Comparison of ENCODE assay signal across 10 cellular contexts in genomic region chr2:74290466-74291216, GRCh38. TPM values are rescaled to one million over a fixed set of nuclear protein-coding genes. Genes with fewer than 3 reads are reported as not detected.
A peak's percentile ranks its signal among the peaks of the same experiment; 100 is the strongest.
DNase-seq lines count a peak whose midpoint lies in the region; ATAC-seq, FAIRE-seq and TF ChIP-seq lines count a peak whose summit lies in the region.
"Had no signal": no experiment of that assay in that cellular context is flagged by ENCODE, and none has a peak within 500 bp of the region (broad histone marks: within the 10 kb centered on the region; RNA-seq: fewer than 3 reads in every experiment).

No MANE protein-coding gene starts in this region.

- H3K27me3 Mint-ChIP-seq in brain, result peaks cover 4% of the 10 kb centered on the region

- H4K20me1 ChIP-seq in HepG2 (ENCODE audit: insufficient read depth, low read length), result no peaks in the 10 kb centered on the region

- H2AFZ ChIP-seq in HepG2 (ENCODE audit: low read length), result no peak overlapping the region

- H3K4me3 Mint-ChIP-seq in brain, result peak overlapping the region in 3 of 5 experiments; percentile 6 to 35 (median 6)

- H3K4me1 Mint-ChIP-seq in brain, result peaks cover 19% of the 10 kb centered on the region

- H3K9me3 ChIP-seq in liver (ENCODE audit: control insufficient read depth in 4 of 4, low read length in 3 of 4), result no peaks in the 10 kb centered on the region
- H3K9me3 ChIP-seq in HepG2 (ENCODE audit: low read length), result no peaks in the 10 kb centered on the region

- intact Hi-C loops in HepG2 (cut with micrococcal nuclease; ENCODE audit: unreplicated experiment), result no loop called here

- peaks cover 19% of the 10 kb centered on the region for H3K36me3 Mint-ChIP-seq in brain

- H3K27me3 ChIP-seq in liver (ENCODE audit: control insufficient read depth in 4 of 4, insufficient read depth in 4 of 4, low read length in 3 of 4) (no peaks in the 10 kb centered on the region), HepG2 (ENCODE audit: control insufficient read depth in 1 of 2, insufficient read depth in 2 of 2, low read length in 2 of 2) (peaks cover 0 to 20% of the 10 kb centered on the region in 2 experiments; a peak in 3 of 5 replicates)

- peak; percentile 9 for TF ChIP-seq CTCF in liver (IDR thresholded peaks at IDR 0.05; ENCODE audit: low read depth, low read length, missing input control)
- TF ChIP-seq CTCF in HepG2 (CRISPR knock-in tag; IDR thresholded peaks at IDR 0.05), result no peak
- TF ChIP-seq CTCF in brain (conservative IDR thresholded peaks at IDR 0.05), result no peak

- H3K4me3 ChIP-seq in liver (ENCODE audit: low read depth in 1 of 3, low read length in 3 of 3), result no peak overlapping the region
- H3K4me3 ChIP-seq in HepG2 (replicated peaks in 1 of 3; ENCODE audit: insufficient read depth in 1 of 3, low read depth in 2 of 3, low read length in 3 of 3), result no peak overlapping the region

- H3K79me2 ChIP-seq in HepG2 (ENCODE audit: insufficient read depth, low read length), result no peaks in the 10 kb centered on the region

- no peak for ATAC-seq in HepG2

- no peak for DNase-seq in HepG2 (ENCODE audit: low spot score)
- peak; percentile 84 for DNase-seq in RPMI8226
- no peak for DNase-seq in NCI-H524 treated with DMSO at 0.1 percent for 48 hours (lab: John Stamatoyannopoulos, UW)
- no peak for DNase-seq in NCI-H1092 (lab: John Stamatoyannopoulos, UW)
- DNase-seq in C1 segment of cervical spinal cord (lab: John Stamatoyannopoulos, UW), result no peak
- DNase-seq in G401 (ENCODE audit: low spot score), result no peak
- DNase-seq: IMR-90 had no signal

- CTCF ChIA-PET in HepG2 (lab: Yijun Ruan, JAX; ENCODE audit: low intra/inter-chr PET ratio, low total read pairs), result no interaction called here

- no peak for FAIRE-seq in HepG2 (lab: Jason Lieb, UNC)

- H3K27ac Mint-ChIP-seq in brain, result peak overlapping the region in 3 of 5 experiments; percentile 72 to 88 (median 87)

- H3K4me1 ChIP-seq in liver (ENCODE audit: control insufficient read depth in 4 of 4, insufficient read depth in 4 of 4, low read length in 3 of 4), result no peaks in the 10 kb centered on the region
- H3K4me1 ChIP-seq in HepG2 (ENCODE audit: insufficient read depth, low read length), result peaks cover 20% of the 10 kb centered on the region

- in situ Hi-C loops in HepG2 (cut with HindIII; ENCODE audit: extremely low pct_ligation_motif_present, low pct_unique_long_range_greater_than_20kb) (no loop called here), G401 (cut with HindIII; ENCODE audit: low sequenced_read_pairs) (no loop called here)

- WGBS in liver, result 70% methylated on average over 4 of the region's 4 CpGs
- WGBS in HepG2 (ENCODE audit: low lambda C conversion rate), result 15% methylated on average over 4 of the region's 4 CpGs

- no peaks in the 10 kb centered on the region for H3K36me3 ChIP-seq in liver (ENCODE audit: control insufficient read depth in 4 of 4, insufficient read depth in 3 of 4, low read depth in 1 of 4, low read length in 3 of 4)
- H3K36me3 ChIP-seq in HepG2 (replicated peaks in 1 of 2; ENCODE audit: control insufficient read depth in 1 of 2, insufficient read depth in 2 of 2, low read length in 2 of 2), result no peaks in the 10 kb centered on the region

- no peak for TF ChIP-seq POLR2A in HepG2 (IDR thresholded peaks at IDR 0.05; ENCODE audit: insufficient read depth in 1 of 2, low read depth in 2 of 2, low read length in 2 of 2)

- POLR2A ChIA-PET in HepG2 (lab: Yijun Ruan, JAX), result no interaction called here

- H3K9ac ChIP-seq in liver (ENCODE audit: low read depth in 1 of 2, low read length in 2 of 2), result no peak overlapping the region
- H3K9ac ChIP-seq in HepG2 (ENCODE audit: insufficient read depth, low read depth, low read length), result no peak overlapping the region

- TF ChIP-seq RAD21 in liver (IDR thresholded peaks at IDR 0.05), result no peak
- no peak for TF ChIP-seq RAD21 in HepG2 (CRISPR knock-in tag; IDR thresholded peaks at IDR 0.05)

- H3K27ac ChIP-seq in liver (ENCODE audit: low read depth in 1 of 2, low read length in 2 of 2), result no peak overlapping the region
- no peak overlapping the region for H3K27ac ChIP-seq in HepG2 (ENCODE audit: extremely low read length, insufficient read depth, low read length)
- H3K27ac ChIP-seq: C4-2B had no signal

- BruUV-seq in HepG2 (replicated peaks; lab: Mats Ljungman, UMichigan), result no TSS peak

- no peaks in the 10 kb centered on the region for H3K9me3 Mint-ChIP-seq in brain

- TF ChIP-seq EP300 in HepG2 (IDR thresholded peaks at IDR 0.05; ENCODE audit: low read depth in 2 of 2, low read length in 2 of 2), result no peak
- no peak for TF ChIP-seq EP300 in HepG2 (CRISPR knock-in tag; IDR thresholded peaks at IDR 0.05; ENCODE audit: borderline replicate concordance)

- H3K4me2 ChIP-seq in HepG2 (ENCODE audit: low read depth, low read length), result no peak overlapping the region

TF ChIP-seq in HepG2, 621 proteins besides CTCF, POLR2A, EP300 and RAD21:
- TF ChIP-seq PITX1 (CRISPR knock-in tag; IDR thresholded peaks at IDR 0.05) (no peak), ZNF737 (CRISPR knock-in tag; IDR thresholded peaks at IDR 0.05; ENCODE audit: borderline replicate concordance) (no peak), ZNF777 (CRISPR knock-in tag; IDR thresholded peaks at IDR 0.05) (no peak), KDM1A (CRISPR knock-in tag; IDR thresholded peaks at IDR 0.05) (no peak), ATF7-NPFF (CRISPR knock-in tag; IDR thresholded peaks at IDR 0.05; ENCODE audit: low read depth) (no peak), ISX (CRISPR knock-in tag; conservative IDR thresholded peaks at IDR 0.05) (no peak)

RNA-seq across cellular contexts. Expression of gene SLC4A5, which starts 52.6 kb away (rescaled TPM):
- total RNA-seq in liver (under 1 TPM; 0.42 to 0.50 TPM), HepG2 (2016; rRNA removed; fragmentation: Illumina TruSeq; extraction: Trizol) (0.25 TPM in 1 of 2 replicates, not detected in the other)
- polyA plus RNA-seq in liver (under 1 TPM; 0.12 to 0.15 TPM), HepG2 (2011; rRNA removed) (0.50 and 0.51 TPM in 2 replicates), brain (ENCODE audit: insufficient read depth, low read depth, low replicate concordance) (0.37 TPM)
- total RNA-seq in HepG2 (2016; cell fraction: cytosol; rRNA removed; fragmentation: Illumina TruSeq; extraction: Trizol; ENCODE audit: low read depth), result not detected in 2 replicates
- 0.09 TPM in 1 of 2 replicates, not detected in the other for total RNA-seq in HepG2 (2016; cell fraction: insoluble cytoplasmic fraction; rRNA removed; fragmentation: Illumina TruSeq; extraction: Trizol)
- not detected in 2 replicates for total RNA-seq in HepG2 (2016; cell fraction: membrane; rRNA removed; fragmentation: Illumina TruSeq; extraction: Trizol)
- 0.34 and 0.53 TPM in 2 replicates for total RNA-seq in HepG2 (2016; cell fraction: nucleus; rRNA removed; fragmentation: Illumina TruSeq; extraction: Trizol)
- polyA plus RNA-seq in HepG2 (2011; cell fraction: cytosol; rRNA removed), result 0.01 TPM in 1 of 2 replicates, not detected in the other
- 0.14 and 0.74 TPM in 2 replicates for polyA plus RNA-seq in HepG2 (2011; cell fraction: nucleus; rRNA removed)
- polyA plus RNA-seq in HepG2 (2012), result 0.74 and 0.93 TPM in 2 replicates
- polyA plus RNA-seq in HepG2 (2016; cell fraction: cytosol; fragmentation: Illumina TruSeq; extraction: Trizol; ENCODE audit: low read depth), result not detected in 2 replicates
- 0.49 TPM in 1 of 2 replicates, not detected in the other for polyA plus RNA-seq in HepG2 (2016; cell fraction: insoluble cytoplasmic fraction; fragmentation: Illumina TruSeq; extraction: Trizol; ENCODE audit: low read depth)
- not detected in 2 replicates for polyA plus RNA-seq in HepG2 (2016; cell fraction: membrane; fragmentation: Illumina TruSeq; extraction: Trizol; ENCODE audit: low read depth)
- polyA plus RNA-seq in HepG2 (2016; cell fraction: nucleus; fragmentation: Illumina TruSeq; extraction: Trizol; ENCODE audit: insufficient read depth, low read depth), result 0.30 and 1.1 TPM in 2 replicates
- 0.26 and 0.56 TPM in 2 replicates for polyA minus RNA-seq in HepG2 (2011; rRNA and poly(A)+ RNA removed; ENCODE audit: low replicate concordance)
- 0.09 TPM in 1 of 2 replicates, not detected in the other for polyA minus RNA-seq in HepG2 (2011; cell fraction: cytosol; rRNA and poly(A)+ RNA removed)
- 1.0 and 1.1 TPM in 2 replicates for polyA minus RNA-seq in HepG2 (2011; cell fraction: nucleus; rRNA and poly(A)+ RNA removed)
- total RNA-seq in G401 (2014; rRNA removed; shearing (Covaris generic)), result not detected in 2 replicates
